In genomic region chr6:8513174-8513573, GRCh38 we compare ENCODE assay signal across 18 cellular contexts.
"Had no signal": no experiment of that assay in that cellular context is flagged by ENCODE, and none has a peak within 500 bp of the region (broad histone marks: within the 10 kb centered on the region; RNA-seq: fewer than 3 reads in every experiment).

No MANE protein-coding gene starts in this region.

- DNase-seq: dermis blood vessel endothelial cell; head of caudate nucleus; kidney glomerular epithelial cell; naive thymus-derived CD4-positive, alpha-beta T cell; nephron progenitor cell; spleen; stimulated activated CD4-positive, alpha-beta T cell treated with anti-CD3 and anti-CD28 coated beads, Interleukin-15, amount 100 ng/mL, for 24 hours; stimulated activated CD4-positive, alpha-beta T cell treated with anti-CD3 and anti-CD28 coated beads, Interleukin-1b, Interleukin-23, amount 100 ng/mL, for 48 hours; stimulated activated CD4-positive, alpha-beta T cell treated with anti-CD3 and anti-CD28 coated beads, Interleukin-4, amount 100 ng/mL, for 24 hours; tibial artery; upper lobe of left lung; uterus had no signal

- H3K27me3 ChIP-seq: gastroesophageal sphincter, hepatocyte, neutrophil, spleen, tibial artery, upper lobe of left lung, uterus had no signal

- FAIRE-seq: colon had no signal

- H3K4me1 ChIP-seq: gastroesophageal sphincter, spleen, tibial artery, upper lobe of left lung, uterus had no signal

- H3K4me3 ChIP-seq: gastroesophageal sphincter, hepatocyte, spleen, tibial artery, upper lobe of left lung, uterus had no signal

- H3K4me2 ChIP-seq: hepatocyte had no signal

- H2AFZ ChIP-seq: hepatocyte had no signal

- H3K36me3 ChIP-seq: gastroesophageal sphincter, neutrophil, spleen, tibial artery, upper lobe of left lung, uterus had no signal

- H3K9me3 ChIP-seq: gastroesophageal sphincter, neutrophil, spleen, tibial artery, upper lobe of left lung, uterus had no signal

- ATAC-seq: gastroesophageal sphincter; naive thymus-derived CD4-positive, alpha-beta T cell; sciatic nerve; stimulated activated memory B cell treated with anti-CD40 and anti-IgM and Interleukin-4, amounts not matched to agents 10 μg/mL and 1 μg/mL and 100 μg/mL, for 72 hours had no signal

- H3K79me2 ChIP-seq: hepatocyte had no signal

- H3K27ac ChIP-seq: gastroesophageal sphincter, hepatocyte, neutrophil, spleen, tibial artery, upper lobe of left lung, uterus had no signal
